Comparison of ENCODE assay signal across 18 cellular contexts in genomic region chr2:161121622-161122021, GRCh38.
"Had no signal": no experiment of that assay in that cellular context is flagged by ENCODE, and none has a peak within 500 bp of the region (broad histone marks: within the 10 kb centered on the region; RNA-seq: fewer than 3 reads in every experiment).

No MANE protein-coding gene starts in this region.

- ATAC-seq: left colon; left ventricle myocardium superior; mucosa of descending colon; naive thymus-derived CD8-positive, alpha-beta T cell had no signal

- H3K36me3 ChIP-seq: colonic mucosa, sigmoid colon, suprapubic skin, thyroid gland, upper lobe of left lung, uterus had no signal

- H3K4me3 ChIP-seq: colonic mucosa, lung, mucosa of descending colon, sigmoid colon, skin epidermis, suprapubic skin, thyroid gland, upper lobe of left lung, uterus had no signal

- DNase-seq: colonic mucosa; foreskin melanocyte; head of caudate nucleus; hippocampal formation; left colon; left ventricle myocardium superior; mucosa of descending colon; naive thymus-derived CD8-positive, alpha-beta T cell; posterior cingulate gyrus; sigmoid colon; stimulated activated CD4-positive, alpha-beta T cell treated with anti-CD3 and anti-CD28 coated beads, Interleukin-12 subunit alpha, Interleukin-12 subunit beta, amount 100 ng/mL, for 4 hours; stimulated activated naive CD4-positive, alpha-beta T cell treated with Interleukin-2 at 50 U/mL for 16 hours; thyroid gland; upper lobe of left lung; uterus had no signal

- H3K27me3 ChIP-seq: colonic mucosa, sigmoid colon, suprapubic skin, thyroid gland, upper lobe of left lung, uterus had no signal

- H3K9me3 ChIP-seq: colonic mucosa, mucosa of descending colon, sigmoid colon, suprapubic skin, thyroid gland, upper lobe of left lung, uterus had no signal

- H3K27ac ChIP-seq: colonic mucosa, sigmoid colon, suprapubic skin, thyroid gland, uterus had no signal
